In the genomic region with DNA sequence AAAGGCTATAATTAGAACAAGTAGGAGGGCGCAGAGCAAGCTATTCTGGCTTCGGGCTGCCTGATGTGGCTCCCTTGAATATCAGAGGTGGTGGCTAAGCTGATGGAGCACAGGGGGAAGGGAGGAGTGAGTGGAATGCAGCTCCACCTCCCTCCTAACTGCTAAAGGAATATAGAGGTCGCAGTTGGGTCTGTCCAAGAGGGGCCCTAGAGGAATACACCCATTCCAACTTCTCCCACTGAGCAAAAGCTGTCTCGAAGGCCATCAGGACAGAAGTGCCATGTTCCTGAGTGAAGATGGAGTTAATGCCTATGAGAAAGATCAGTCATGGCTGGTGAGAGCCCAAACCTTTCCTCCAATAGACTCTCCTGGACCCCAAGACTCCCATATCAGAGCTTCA, we compare ENCODE assay signal across 19 cellular contexts. TPM values are rescaled to one million over a fixed set of nuclear protein-coding genes. Genes with fewer than 3 reads are reported as not detected.
DNase-seq lines count a peak whose midpoint lies in the region; ATAC-seq and TF ChIP-seq lines count a peak whose summit lies in the region.
"Had no signal": no experiment of that assay in that cellular context is flagged by ENCODE, and none has a peak within 500 bp of the region (broad histone marks: within the 10 kb centered on the region; RNA-seq: fewer than 3 reads in every experiment).

No MANE protein-coding gene starts in this region.

- H3K9me3 Mint-ChIP-seq in GM23338 (no peaks in the 10 kb centered on the region), osteocyte (ENCODE audit: unreplicated experiment) (peaks cover 8% of the 10 kb centered on the region), type B pancreatic cell (peaks cover 5% of the 10 kb centered on the region), HFFc6 (peaks cover 5% of the 10 kb centered on the region; the same call in 1 of the 2 replicates)
- H3K9me3 Mint-ChIP-seq: CD8-positive, alpha-beta T cell had no signal

- no peak overlapping the region for H3K27ac ChIP-seq in GM23338 (ENCODE audit: low read depth)
- H3K27ac ChIP-seq: 22Rv1; A549; BLaER1 treated with 17β-estradiol and CSF1 and Interleukin-3, amounts not matched to agents 10 nM and 100 nM; C4-2B had no signal

- H3K4me3 ChIP-seq in GM23338: no peak overlapping the region
- H3K4me3 ChIP-seq: A549; BLaER1 treated with 17β-estradiol and CSF1 and Interleukin-3, amounts not matched to agents 10 nM and 100 nM had no signal

- no peaks in the 10 kb centered on the region for H3K36me3 Mint-ChIP-seq in GM23338 (ENCODE audit: low read depth)
- H3K36me3 Mint-ChIP-seq in osteocyte (ENCODE audit: unreplicated experiment): no peaks in the 10 kb centered on the region
- H3K36me3 Mint-ChIP-seq in type B pancreatic cell: no peaks in the 10 kb centered on the region
- no peaks in the 10 kb centered on the region for H3K36me3 Mint-ChIP-seq in HFFc6 (ENCODE audit: low read depth)
- H3K36me3 Mint-ChIP-seq: CD8-positive, alpha-beta T cell had no signal

- no peak overlapping the region for H3K27ac Mint-ChIP-seq in GM23338
- H3K27ac Mint-ChIP-seq in osteocyte (ENCODE audit: unreplicated experiment): no peak overlapping the region
- peak overlapping the region; percentile 12 for H3K27ac Mint-ChIP-seq in type B pancreatic cell
- H3K27ac Mint-ChIP-seq in HFFc6: no peak overlapping the region
- H3K27ac Mint-ChIP-seq: B cell; CD4-positive, alpha-beta T cell; CD8-positive, alpha-beta T cell had no signal

- no peak overlapping the region for H3K4me2 ChIP-seq in GM23338
- H3K4me2 ChIP-seq: A549 had no signal

- H3K79me2 ChIP-seq in GM23338 (replicated peaks; ENCODE audit: insufficient read depth): no peaks in the 10 kb centered on the region

- H3K4me3 Mint-ChIP-seq in GM23338 (no peak overlapping the region), osteocyte (ENCODE audit: unreplicated experiment) (no peak overlapping the region), type B pancreatic cell (no peak overlapping the region), HFFc6 (no peak overlapping the region)
- H3K4me3 Mint-ChIP-seq: B cell; CD4-positive, alpha-beta T cell; CD8-positive, alpha-beta T cell had no signal

- no peaks in the 10 kb centered on the region for H3K27me3 Mint-ChIP-seq in GM23338 (ENCODE audit: insufficient read depth, low read depth, poor library complexity)
- H3K27me3 Mint-ChIP-seq in osteocyte (ENCODE audit: unreplicated experiment): no peaks in the 10 kb centered on the region
- no peaks in the 10 kb centered on the region for H3K27me3 Mint-ChIP-seq in type B pancreatic cell
- no peaks in the 10 kb centered on the region for H3K27me3 Mint-ChIP-seq in HFFc6 (ENCODE audit: insufficient read depth)
- H3K27me3 Mint-ChIP-seq: CD4-positive, alpha-beta T cell had no signal

- H3F3A ChIP-seq in GM23338 (replicated peaks; ENCODE audit: low read depth): no peaks in the 10 kb centered on the region

- H3K4me1 Mint-ChIP-seq in GM23338 (no peaks in the 10 kb centered on the region), osteocyte (ENCODE audit: unreplicated experiment) (no peaks in the 10 kb centered on the region), type B pancreatic cell (ENCODE audit: unreplicated experiment) (peaks cover 7% of the 10 kb centered on the region), HFFc6 (ENCODE audit: low read depth) (peaks cover 8% of the 10 kb centered on the region)
- H3K4me1 Mint-ChIP-seq: B cell had no signal

- H2AFZ ChIP-seq in GM23338: peak overlapping the region; percentile 23; the same call in 1 of the 2 replicates

- ATAC-seq in GM23338: no peak
- ATAC-seq: A549; CD8-positive, alpha-beta T cell had no signal

- TF ChIP-seq CTCF in GM23338 (conservative IDR thresholded peaks at IDR 0.05; ENCODE audit: low read depth in 2 of 2) (no peak), osteocyte (IDR thresholded peaks at IDR 0.05) (no peak), type B pancreatic cell (conservative IDR thresholded peaks at IDR 0.05) (no peak), HFFc6 (IDR thresholded peaks at IDR 0.05) (no peak)

- no peaks in the 10 kb centered on the region for H3K9me2 ChIP-seq in GM23338 (ENCODE audit: insufficient read depth)

- no peaks in the 10 kb centered on the region for H3K27me3 ChIP-seq in GM23338 (ENCODE audit: insufficient read depth)

- no peaks in the 10 kb centered on the region for H3K4me1 ChIP-seq in GM23338 (ENCODE audit: insufficient read depth)
- H3K4me1 ChIP-seq: A549 had no signal

- no peaks in the 10 kb centered on the region for H3K36me3 ChIP-seq in GM23338 (ENCODE audit: insufficient read depth)
- H3K36me3 ChIP-seq: BLaER1 treated with 17β-estradiol and CSF1 and Interleukin-3, amounts not matched to agents 10 nM and 100 nM had no signal

- no peaks in the 10 kb centered on the region for H4K20me1 ChIP-seq in GM23338 (replicated peaks; ENCODE audit: insufficient read depth)
- H4K20me1 ChIP-seq: BLaER1 treated with 17β-estradiol and CSF1 and Interleukin-3, amounts not matched to agents 10 nM and 100 nM had no signal

- DNase-seq in GM23338 (ENCODE audit: low spot score) (no peak), osteocyte (ENCODE audit: extremely low spot score, unreplicated experiment) (peak; percentile 51), type B pancreatic cell (ENCODE audit: extremely low spot score, unreplicated experiment) (no peak), NCI-H2107 (lab: John Stamatoyannopoulos, UW) (no peak), HFFc6 (no peak)
- DNase-seq: AML-193; Caco-2; Calu3; CD4-positive, alpha-beta T cell; CD8-positive, alpha-beta T cell; DMS79 treated with DMSO at 0.1 percent for 48 hours; GF-D8 had no signal

TF ChIP-seq in GM23338, 12 proteins besides CTCF, POLR2A, EP300 and RAD21 (continues in another document):
- TF ChIP-seq, protein P1, sequence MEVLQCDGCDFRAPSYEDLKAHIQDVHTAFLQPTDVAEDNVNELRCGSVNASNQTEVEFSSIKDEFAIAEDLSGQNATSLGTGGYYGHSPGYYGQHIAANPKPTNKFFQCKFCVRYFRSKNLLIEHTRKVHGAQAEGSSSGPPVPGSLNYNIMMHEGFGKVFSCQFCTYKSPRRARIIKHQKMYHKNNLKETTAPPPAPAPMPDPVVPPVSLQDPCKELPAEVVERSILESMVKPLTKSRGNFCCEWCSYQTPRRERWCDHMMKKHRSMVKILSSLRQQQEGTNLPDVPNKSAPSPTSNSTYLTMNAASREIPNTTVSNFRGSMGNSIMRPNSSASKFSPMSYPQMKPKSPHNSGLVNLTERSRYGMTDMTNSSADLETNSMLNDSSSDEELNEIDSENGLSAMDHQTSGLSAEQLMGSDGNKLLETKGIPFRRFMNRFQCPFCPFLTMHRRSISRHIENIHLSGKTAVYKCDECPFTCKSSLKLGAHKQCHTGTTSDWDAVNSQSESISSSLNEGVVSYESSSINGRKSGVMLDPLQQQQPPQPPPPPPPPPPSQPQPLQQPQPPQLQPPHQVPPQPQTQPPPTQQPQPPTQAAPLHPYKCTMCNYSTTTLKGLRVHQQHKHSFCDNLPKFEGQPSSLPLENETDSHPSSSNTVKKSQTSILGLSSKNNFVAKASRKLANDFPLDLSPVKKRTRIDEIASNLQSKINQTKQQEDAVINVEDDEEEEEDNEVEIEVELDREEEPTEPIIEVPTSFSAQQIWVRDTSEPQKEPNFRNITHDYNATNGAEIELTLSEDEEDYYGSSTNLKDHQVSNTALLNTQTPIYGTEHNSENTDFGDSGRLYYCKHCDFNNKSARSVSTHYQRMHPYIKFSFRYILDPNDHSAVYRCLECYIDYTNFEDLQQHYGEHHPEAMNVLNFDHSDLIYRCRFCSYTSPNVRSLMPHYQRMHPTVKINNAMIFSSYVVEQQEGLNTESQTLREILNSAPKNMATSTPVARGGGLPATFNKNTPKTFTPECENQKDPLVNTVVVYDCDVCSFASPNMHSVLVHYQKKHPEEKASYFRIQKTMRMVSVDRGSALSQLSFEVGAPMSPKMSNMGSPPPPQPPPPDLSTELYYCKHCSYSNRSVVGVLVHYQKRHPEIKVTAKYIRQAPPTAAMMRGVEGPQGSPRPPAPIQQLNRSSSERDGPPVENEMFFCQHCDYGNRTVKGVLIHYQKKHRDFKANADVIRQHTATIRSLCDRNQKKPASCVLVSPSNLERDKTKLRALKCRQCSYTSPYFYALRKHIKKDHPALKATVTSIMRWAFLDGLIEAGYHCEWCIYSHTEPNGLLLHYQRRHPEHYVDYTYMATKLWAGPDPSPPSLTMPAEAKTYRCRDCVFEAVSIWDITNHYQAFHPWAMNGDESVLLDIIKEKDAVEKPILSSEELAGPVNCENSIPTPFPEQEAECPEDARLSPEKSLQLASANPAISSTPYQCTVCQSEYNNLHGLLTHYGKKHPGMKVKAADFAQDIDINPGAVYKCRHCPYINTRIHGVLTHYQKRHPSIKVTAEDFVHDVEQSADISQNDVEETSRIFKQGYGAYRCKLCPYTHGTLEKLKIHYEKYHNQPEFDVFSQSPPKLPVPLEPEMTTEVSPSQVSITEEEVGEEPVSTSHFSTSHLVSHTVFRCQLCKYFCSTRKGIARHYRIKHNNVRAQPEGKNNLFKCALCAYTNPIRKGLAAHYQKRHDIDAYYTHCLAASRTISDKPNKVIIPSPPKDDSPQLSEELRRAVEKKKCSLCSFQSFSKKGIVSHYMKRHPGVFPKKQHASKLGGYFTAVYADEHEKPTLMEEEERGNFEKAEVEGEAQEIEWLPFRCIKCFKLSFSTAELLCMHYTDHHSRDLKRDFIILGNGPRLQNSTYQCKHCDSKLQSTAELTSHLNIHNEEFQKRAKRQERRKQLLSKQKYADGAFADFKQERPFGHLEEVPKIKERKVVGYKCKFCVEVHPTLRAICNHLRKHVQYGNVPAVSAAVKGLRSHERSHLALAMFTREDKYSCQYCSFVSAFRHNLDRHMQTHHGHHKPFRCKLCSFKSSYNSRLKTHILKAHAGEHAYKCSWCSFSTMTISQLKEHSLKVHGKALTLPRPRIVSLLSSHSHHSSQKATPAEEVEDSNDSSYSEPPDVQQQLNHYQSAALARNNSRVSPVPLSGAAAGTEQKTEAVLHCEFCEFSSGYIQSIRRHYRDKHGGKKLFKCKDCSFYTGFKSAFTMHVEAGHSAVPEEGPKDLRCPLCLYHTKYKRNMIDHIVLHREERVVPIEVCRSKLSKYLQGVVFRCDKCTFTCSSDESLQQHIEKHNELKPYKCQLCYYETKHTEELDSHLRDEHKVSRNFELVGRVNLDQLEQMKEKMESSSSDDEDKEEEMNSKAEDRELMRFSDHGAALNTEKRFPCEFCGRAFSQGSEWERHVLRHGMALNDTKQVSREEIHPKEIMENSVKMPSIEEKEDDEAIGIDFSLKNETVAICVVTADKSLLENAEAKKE (CRISPR knock-in tag; IDR thresholded peaks at IDR 0.05): no peak
- TF ChIP-seq EZH2 (IDR thresholded peaks at IDR 0.05; ENCODE audit: low read depth, unreplicated experiment) (no peak), EZH2phosphoT487 (IDR thresholded peaks at IDR 0.05; ENCODE audit: unreplicated experiment) (no peak), NANOG (IDR thresholded peaks at IDR 0.05; ENCODE audit: borderline replicate concordance) (no peak)

RNA-seq across cellular contexts. Expression of gene MARCO, which starts 32.8 kb away (rescaled TPM):
- total RNA-seq in GM23338 (2014; rRNA removed; shearing (Covaris generic)): not detected in 2 replicates
- polyA plus RNA-seq in GM23338 (2016; fragmentation: Nextera tagmentation; extraction: Ambion mirVana): not detected in 2 replicates
- total RNA-seq in osteocyte (not detected in 2 replicates), type B pancreatic cell (ENCODE audit: low replicate concordance) (1.1 and 1.6 TPM in 2 replicates)
- total RNA-seq in HFFc6 (2021; fragmentation: NEBNext Ultra II Directional; extraction: Animal tissue kit (Norgen Biotek cat#: 25700)): not detected
- total RNA-seq: A172; B cell; Calu3; CD8-positive, alpha-beta T cell had no signal
- polyA plus RNA-seq: BJ had no signal
